In genomic region chr10:32958085-32958991, GRCh38 we compare ENCODE assay signal across 1 cellular context.
TF ChIP-seq lines count a peak whose summit lies in the region.

ITGB1 (minus strand) TSS chr10:32958230; CDS start chr10:32935558, 22,672 bp downstream.

TF ChIP-seq in HepG2, 621 proteins besides CTCF, POLR2A, EP300 and RAD21 (continued from another document and continues in another):
- TF ChIP-seq ZNF792 (CRISPR knock-in tag; IDR thresholded peaks at IDR 0.05) (peak; percentile 88), ZC3H13 (CRISPR knock-in tag; IDR thresholded peaks at IDR 0.05) (peak; percentile 62; the same call in 1 of the 2 replicates), ZNF235 (CRISPR knock-in tag; IDR thresholded peaks at IDR 0.05; ENCODE audit: borderline replicate concordance) (0 out of 2 replicates have a peak, but pooled peaks have one; percentile 73), ZBTB40 (IDR thresholded peaks at IDR 0.05) (no peak), ZBTB40 (CRISPR knock-in tag; IDR thresholded peaks at IDR 0.05) (peak; percentile 78; the same call in 1 of the 2 replicates), PRDM4 (CRISPR knock-in tag; IDR thresholded peaks at IDR 0.05; ENCODE audit: borderline replicate concordance) (no peak), ZNF724P (CRISPR knock-in tag; IDR thresholded peaks at IDR 0.05; ENCODE audit: borderline replicate concordance) (0 out of 2 replicates have a peak, but pooled peaks have one; percentile 21), CENPT (CRISPR knock-in tag; IDR thresholded peaks at IDR 0.05; ENCODE audit: low read depth) (no peak), HNF1B (CRISPR knock-in tag; IDR thresholded peaks at IDR 0.05) (peak; percentile 88), TCF12 (IDR thresholded peaks at IDR 0.05) (no peak), TCF12 (CRISPR knock-in tag; IDR thresholded peaks at IDR 0.05) (no peak), NFAT5 (CRISPR knock-in tag; IDR thresholded peaks at IDR 0.05) (no peak; the same call in 1 of the 2 replicates), ZNF557 (CRISPR knock-in tag; IDR thresholded peaks at IDR 0.05) (no peak), CREBL2 (CRISPR knock-in tag; IDR thresholded peaks at IDR 0.05; ENCODE audit: borderline replicate concordance) (no peak), HMGXB3 (CRISPR knock-in tag; IDR thresholded peaks at IDR 0.05; ENCODE audit: borderline replicate concordance) (peak; percentile 16; the same call in 1 of the 2 replicates), AHDC1 (CRISPR knock-in tag; IDR thresholded peaks at IDR 0.05; ENCODE audit: borderline replicate concordance) (peak; percentile 67; the same call in 1 of the 2 replicates), SKI (IDR thresholded peaks at IDR 0.05; ENCODE audit: partially characterized antibody) (no peak), THAP11 (CRISPR knock-in tag; IDR thresholded peaks at IDR 0.05) (peak; percentile 83)
